In genomic region chr7:12686894-12687212, GRCh38 we compare ENCODE assay signal across 1 cellular context.
TF ChIP-seq lines count a peak whose summit lies in the region.

No MANE protein-coding gene starts in this region.

TF ChIP-seq in K562, 482 proteins besides CTCF, POLR2A, EP300 and RAD21 (continued from another document and continues in another):
- TF ChIP-seq UBTF (IDR thresholded peaks at IDR 0.05; ENCODE audit: borderline replicate concordance in 1 of 2, low read depth in 2 of 2, low read length in 2 of 2) (0 out of 4 replicates have a peak, but pooled peaks of 1 of the 2 experiments have one; percentile 6), MXI1 (IDR thresholded peaks at IDR 0.05; ENCODE audit: low read depth, low read length) (no peak), TBL1XR1 (IDR thresholded peaks at IDR 0.05; ENCODE audit: low read length in 2 of 2) (no peak), SIN3A (IDR thresholded peaks at IDR 0.05; ENCODE audit: borderline replicate concordance in 2 of 2, control insufficient read depth in 1 of 2, low read depth in 2 of 2, low read length in 2 of 2) (peak in 1 of 2 experiments; percentile 20; a peak in 1 of 4 replicates), CBFA2T3 (IDR thresholded peaks at IDR 0.05) (0 out of 2 replicates have a peak, but pooled peaks have one; percentile 3), KDM1A (IDR thresholded peaks at IDR 0.05) (no peak), NR4A1 (CRISPR knock-in tag; IDR thresholded peaks at IDR 0.05) (no peak), NR4A1 (tag; IDR thresholded peaks at IDR 0.05) (0 out of 2 replicates have a peak, but pooled peaks have one; percentile 35), RBFOX2 (IDR thresholded peaks at IDR 0.05; ENCODE audit: low read depth, low read length) (peak; percentile 89), KDM2B (CRISPR knock-in tag; IDR thresholded peaks at IDR 0.05) (no peak), TCF3 (CRISPR knock-in tag; IDR thresholded peaks at IDR 0.05) (no peak), ATF1 (CRISPR knock-in tag; IDR thresholded peaks at IDR 0.05) (no peak), ATF1 (tag; IDR thresholded peaks at IDR 0.05) (no peak; the same call in 1 of the 2 replicates), ZNF280B (CRISPR knock-in tag; IDR thresholded peaks at IDR 0.05) (no peak), XRCC4 (IDR thresholded peaks at IDR 0.05; ENCODE audit: extremely low read depth, insufficient read depth, insufficient read length) (no peak), MECOM (CRISPR knock-in tag; IDR thresholded peaks at IDR 0.05) (peak; percentile 40; the same call in 1 of the 2 replicates), KDM4B (IDR thresholded peaks at IDR 0.05; ENCODE audit: borderline replicate concordance in 2 of 2, low read depth in 1 of 2) (no peak), BHLHE40 (IDR thresholded peaks at IDR 0.05; ENCODE audit: low read length) (no peak), ZNF124 (CRISPR knock-in tag; IDR thresholded peaks at IDR 0.05) (peak; percentile 76; the same call in 1 of the 2 replicates), HDAC8 (tag; IDR thresholded peaks at IDR 0.05) (no peak), CHCHD3 (CRISPR knock-in tag; IDR thresholded peaks at IDR 0.05) (no peak), HMGXB4 (CRISPR knock-in tag; IDR thresholded peaks at IDR 0.05) (0 out of 2 replicates have a peak, but pooled peaks have one; percentile 17), ZNF395 (CRISPR knock-in tag; IDR thresholded peaks at IDR 0.05) (peak; percentile 29), MAZ (CRISPR knock-in tag; conservative IDR thresholded peaks at IDR 0.05 in 1 of 2, IDR thresholded peaks at IDR 0.05 in 1 of 2) (no peak; a peak in 2 of 4 replicates), E2F1 (CRISPR knock-in tag; IDR thresholded peaks at IDR 0.05) (no peak), POLR2G (IDR thresholded peaks at IDR 0.05; ENCODE audit: low read depth, low read length) (peak; percentile 82), NR2C1 (IDR thresholded peaks at IDR 0.05) (no peak), NR2C1 (tag; IDR thresholded peaks at IDR 0.05) (no peak), HMGN3 (IDR thresholded peaks at IDR 0.05; ENCODE audit: borderline replicate concordance, extremely low read depth, insufficient read length, low read depth, low read length) (peak; percentile 20), NCOA4 (IDR thresholded peaks at IDR 0.05; ENCODE audit: partially characterized antibody) (no peak), HDAC1 (IDR thresholded peaks at IDR 0.05) (peak in 1 of 2 experiments; percentile 62; a peak in 1 of 4 replicates), MNT (conservative IDR thresholded peaks at IDR 0.05) (0 out of 4 replicates have a peak, but pooled peaks of 1 of the 2 experiments have one; percentile 11), U2AF1 (optimal IDR thresholded peaks at IDR 0.05; ENCODE audit: low read depth, low read length) (peak; percentile 70), GTF2B (IDR thresholded peaks at IDR 0.05; ENCODE audit: extremely low read depth, insufficient read length) (no peak), PML (IDR thresholded peaks at IDR 0.05; ENCODE audit: low read length) (peak; percentile 10; the same call in 1 of the 2 replicates), HNRNPL (IDR thresholded peaks at IDR 0.05; ENCODE audit: low read depth, low read length) (peak; percentile 85), SMAD4 (CRISPR knock-in tag; conservative IDR thresholded peaks at IDR 0.05) (peak; percentile 73), ZNF778 (CRISPR knock-in tag; IDR thresholded peaks at IDR 0.05) (no peak), ZBTB49 (CRISPR knock-in tag; IDR thresholded peaks at IDR 0.05; ENCODE audit: borderline replicate concordance) (no peak), ZC3H4 (CRISPR knock-in tag; IDR thresholded peaks at IDR 0.05; ENCODE audit: borderline replicate concordance) (peak; percentile 95; the same call in 1 of the 2 replicates), ZBTB17 (CRISPR knock-in tag; IDR thresholded peaks at IDR 0.05) (0 out of 2 replicates have a peak, but pooled peaks have one; percentile 2), ZNF263 (CRISPR knock-in tag; IDR thresholded peaks at IDR 0.05; ENCODE audit: borderline replicate concordance) (0 out of 2 replicates have a peak, but pooled peaks have one; percentile 45), CTBP1 (IDR thresholded peaks at IDR 0.05; ENCODE audit: borderline replicate concordance) (0 out of 2 replicates have a peak, but pooled peaks have one; percentile 58), CREBBP (IDR thresholded peaks at IDR 0.05; ENCODE audit: low read depth, low read length) (no peak), PRPF4 (IDR thresholded peaks at IDR 0.05; ENCODE audit: insufficient read depth, low read depth, low read length, poor library complexity, severe bottlenecking) (peak; percentile 45), LCOR (CRISPR knock-in tag; IDR thresholded peaks at IDR 0.05) (no peak), PHF8 (IDR thresholded peaks at IDR 0.05; ENCODE audit: borderline replicate concordance, low read length) (peak; percentile 62; the same call in 1 of the 2 replicates), CHD1 (IDR thresholded peaks at IDR 0.05; ENCODE audit: low read length) (peak; percentile 85), RBM14 (IDR thresholded peaks at IDR 0.05; ENCODE audit: borderline replicate concordance, insufficient read depth, low read depth, low read length) (0 out of 2 replicates have a peak, but pooled peaks have one; percentile 28), IRF9 (tag; IDR thresholded peaks at IDR 0.05) (no peak), THAP7 (CRISPR knock-in tag; IDR thresholded peaks at IDR 0.05) (peak; percentile 61; the same call in 1 of the 2 replicates), ELF1 (tag; IDR thresholded peaks at IDR 0.05) (peak; percentile 10; the same call in 1 of the 2 replicates), SIX5 (IDR thresholded peaks at IDR 0.05; ENCODE audit: borderline replicate concordance in 1 of 2, insufficient read depth in 1 of 2, low read depth in 1 of 2, low read length in 2 of 2) (no peak), FOXK2 (conservative IDR thresholded peaks at IDR 0.05 in 1 of 2, IDR thresholded peaks at IDR 0.05 in 1 of 2; ENCODE audit: low read depth in 2 of 2) (no peak)
